19 cellular contexts compared by ENCODE assay signal in the genomic region with DNA sequence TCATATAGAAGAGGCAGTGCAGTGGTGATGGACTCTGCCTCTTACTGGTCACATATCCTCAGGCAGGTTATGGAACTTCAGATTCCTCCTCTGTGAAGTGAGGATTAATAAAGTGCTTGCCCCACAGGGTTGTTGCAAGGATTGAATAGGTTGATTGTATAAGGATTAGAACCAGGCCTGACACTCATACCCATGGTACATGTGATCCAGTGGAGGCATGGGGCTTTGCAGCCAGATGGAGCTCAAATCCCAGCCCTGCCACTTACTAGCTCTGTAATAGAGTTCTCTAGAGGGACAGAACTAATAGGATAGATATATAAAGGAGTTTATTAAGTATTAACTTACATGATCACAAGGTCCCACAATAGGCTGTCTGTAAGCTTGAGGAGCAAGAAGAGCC.
"Had no signal": no experiment of that assay in that cellular context is flagged by ENCODE, and none has a peak within 500 bp of the region (broad histone marks: within the 10 kb centered on the region; RNA-seq: fewer than 3 reads in every experiment).

No MANE protein-coding gene starts in this region.

- H3K9me3 Mint-ChIP-seq: dendritic cell treated with granulocyte-macrophage colony-stimulating factor and Interleukin-4, amounts not matched to agents 40 ng/mL and 50 ng/mL, for 4 days; endodermal cell; mesothelial cell of epicardium; natural killer cell treated with Interleukin-12 subunit alpha and Interleukin-12 subunit beta and Interleukin-15 and Interleukin-18, amount 100 ng/mL, for 72 hours had no signal

- H3K36me3 ChIP-seq: pancreas, prostate gland, spleen, tibial artery, upper lobe of left lung, uterus had no signal

- H3K4me3 Mint-ChIP-seq: dendritic cell treated with granulocyte-macrophage colony-stimulating factor and Interleukin-4, amounts not matched to agents 40 ng/mL and 50 ng/mL, for 4 days; endodermal cell; mesothelial cell of epicardium; natural killer cell treated with Interleukin-12 subunit alpha and Interleukin-12 subunit beta and Interleukin-15 and Interleukin-18, amount 100 ng/mL, for 72 hours had no signal

- DNase-seq: cerebellar nuclear complex; effector CD4-positive, alpha-beta T cell; endodermal cell; islet precursor cell; mammary epithelial cell; occipital lobe; pancreas; retina; spleen; stimulated activated naive CD8-positive, alpha-beta T cell treated with anti-CD3 and anti-CD28 coated beads, Interleukin-15, Interleukin-2, amounts not matched to agents 100 U/mL and 50 U/mL, for 24 hours; tibial artery; upper lobe of left lung; uterus had no signal

- H3K27me3 Mint-ChIP-seq: dendritic cell treated with granulocyte-macrophage colony-stimulating factor and Interleukin-4, amounts not matched to agents 40 ng/mL and 50 ng/mL, for 4 days; natural killer cell treated with Interleukin-12 subunit alpha and Interleukin-12 subunit beta and Interleukin-15 and Interleukin-18, amount 100 ng/mL, for 72 hours had no signal

- H3K27ac ChIP-seq: pancreas, prostate gland, spleen, tibial artery, upper lobe of left lung, uterus had no signal

- H3K4me3 ChIP-seq: pancreas, prostate gland, spleen, tibial artery, upper lobe of left lung, uterus had no signal

- H3K27ac Mint-ChIP-seq: dendritic cell treated with granulocyte-macrophage colony-stimulating factor and Interleukin-4, amounts not matched to agents 40 ng/mL and 50 ng/mL, for 4 days; endodermal cell; mesothelial cell of epicardium; natural killer cell treated with Interleukin-12 subunit alpha and Interleukin-12 subunit beta and Interleukin-15 and Interleukin-18, amount 100 ng/mL, for 72 hours had no signal

- ATAC-seq: left lobe of liver; pancreas; sciatic nerve; stimulated activated naive CD8-positive, alpha-beta T cell treated with anti-CD3 and anti-CD28 coated beads, Interleukin-15, Interleukin-2, amounts not matched to agents 100 U/mL and 50 U/mL, for 24 hours had no signal

- H3K9me3 ChIP-seq: pancreas, prostate gland, spleen, tibial artery, upper lobe of left lung, uterus had no signal

- H3K4me1 Mint-ChIP-seq: endodermal cell had no signal

- H3K36me3 Mint-ChIP-seq: mesothelial cell of epicardium; natural killer cell treated with Interleukin-12 subunit alpha and Interleukin-12 subunit beta and Interleukin-15 and Interleukin-18, amount 100 ng/mL, for 72 hours had no signal

- H3K4me1 ChIP-seq: pancreas, prostate gland, spleen, upper lobe of left lung, uterus had no signal

- H3K27me3 ChIP-seq: pancreas, spleen, tibial artery, upper lobe of left lung, uterus had no signal
